19 cellular contexts compared by ENCODE assay signal in genomic region chr6:160055378-160055777, GRCh38.
DNase-seq lines count a peak whose midpoint lies in the region; ATAC-seq and TF ChIP-seq lines count a peak whose summit lies in the region.
"Had no signal": no experiment of that assay in that cellular context is flagged by ENCODE, and none has a peak within 500 bp of the region (broad histone marks: within the 10 kb centered on the region; RNA-seq: fewer than 3 reads in every experiment).

No MANE protein-coding gene starts in this region.

- no peak for ATAC-seq in activated T-cell treated with anti-CD3 and anti-CD28 coated beads, Interleukin-2, amount 50 U/mL, for 4 hours
- no peak for ATAC-seq in GM21360 (IDR thresholded peaks at IDR 0.05; ENCODE audit: unreplicated experiment)
- ATAC-seq: A549, K562 had no signal

- peaks cover 14% of the 10 kb centered on the region for H3K4me1 Mint-ChIP-seq in activated T-cell treated with anti-CD3 and anti-CD28 coated beads, Interleukin-2, amount 50 U/mL, for 24 hours (ENCODE audit: low read depth)
- peaks cover 14% of the 10 kb centered on the region for H3K4me1 Mint-ChIP-seq in activated T-cell treated with anti-CD3 and anti-CD28 coated beads, Interleukin-2, amount 50 U/mL, for 4 hours (ENCODE audit: low read depth)

- H3K4me1 ChIP-seq in uterus (no peaks in the 10 kb centered on the region), Karpas-422 (ENCODE audit: low read length) (no peaks in the 10 kb centered on the region)
- H3K4me1 ChIP-seq: A549 had no signal

- H3K9me3 ChIP-seq in uterus (no peaks in the 10 kb centered on the region), Karpas-422 (ENCODE audit: low read length) (no peaks in the 10 kb centered on the region)
- H3K9me3 ChIP-seq: A549, Peyer's patch had no signal

- no peak for TF ChIP-seq POLR2A in uterus (IDR thresholded peaks at IDR 0.05)

- peaks cover 97% of the 10 kb centered on the region for H3K36me3 Mint-ChIP-seq in activated T-cell treated with anti-CD3 and anti-CD28 coated beads, Interleukin-2, amount 50 U/mL, for 24 hours (ENCODE audit: low read depth)
- H3K36me3 Mint-ChIP-seq in activated T-cell treated with anti-CD3 and anti-CD28 coated beads, Interleukin-2, amount 50 U/mL, for 4 hours (ENCODE audit: insufficient read depth) = peaks cover 55% of the 10 kb centered on the region

- H3K4me3 ChIP-seq in uterus (no peak overlapping the region), Karpas-422 (ENCODE audit: low read length) (no peak overlapping the region)
- H3K4me3 ChIP-seq: A549, GM23248, K562, Peyer's patch had no signal

- CTCF ChIA-PET in RWPE1 (lab: Yijun Ruan, JAX) = interaction anchor here (1.1 kb wide), 1 partner anchor 33 kb away, joined by 3 read pairs; no protein-coding TSS in a partner anchor

- H3K9me2 ChIP-seq in Karpas-422 (replicated peaks; ENCODE audit: insufficient read depth, low read length) = no peaks in the 10 kb centered on the region

- no peaks in the 10 kb centered on the region for H3K27me3 ChIP-seq in uterus
- no peaks in the 10 kb centered on the region for H3K27me3 ChIP-seq in Karpas-422 (ENCODE audit: low read length)
- H3K27me3 ChIP-seq: Peyer's patch had no signal

- no peak overlapping the region for H3K4me3 Mint-ChIP-seq in activated T-cell treated with anti-CD3 and anti-CD28 coated beads, Interleukin-2, amount 50 U/mL, for 24 hours
- H3K4me3 Mint-ChIP-seq in activated T-cell treated with anti-CD3 and anti-CD28 coated beads, Interleukin-2, amount 50 U/mL, for 4 hours = no peak overlapping the region

- intact Hi-C loops in uterus (cut with DNase I; ENCODE audit: low total_unique reads) = no loop called here

- H3K36me3 ChIP-seq in uterus = no peaks in the 10 kb centered on the region
- H3K36me3 ChIP-seq in Karpas-422 (ENCODE audit: insufficient read depth, low read length) = no peaks in the 10 kb centered on the region

- H3K4me2 ChIP-seq in Karpas-422 (ENCODE audit: low read depth, low read length, poor library complexity, severe bottlenecking) = no peak overlapping the region
- H3K4me2 ChIP-seq: A549 had no signal

- H2AFZ ChIP-seq in Karpas-422 (ENCODE audit: low read length) = no peak overlapping the region
- H2AFZ ChIP-seq: GM23248 had no signal

- H3K79me2 ChIP-seq in Karpas-422 (ENCODE audit: low read length) = no peaks in the 10 kb centered on the region

- no peaks in the 10 kb centered on the region for H3K27me3 Mint-ChIP-seq in activated T-cell treated with anti-CD3 and anti-CD28 coated beads, Interleukin-2, amount 50 U/mL, for 24 hours
- no peaks in the 10 kb centered on the region for H3K27me3 Mint-ChIP-seq in activated T-cell treated with anti-CD3 and anti-CD28 coated beads, Interleukin-2, amount 50 U/mL, for 4 hours (ENCODE audit: low read depth)

- peak overlapping the region; percentile 17; the same call in 1 of the 2 replicates for H3K27ac ChIP-seq in RWPE1
- H3K27ac ChIP-seq in uterus = peak overlapping the region; percentile 60 to 64
- no peak overlapping the region for H3K27ac ChIP-seq in Karpas-422 (ENCODE audit: low read length)
- H3K27ac ChIP-seq: A549, C4-2B, GM23248, Peyer's patch had no signal

- no peak for DNase-seq in activated T-cell treated with anti-CD3 and anti-CD28 coated beads, Interleukin-2, amount 50 U/mL, for 24 hours
- no peak for DNase-seq in activated T-cell treated with anti-CD3 and anti-CD28 coated beads, Interleukin-2, amount 50 U/mL, for 4 hours
- peak; percentile 88 for DNase-seq in NCI-H2029 treated with DMSO at 0.1 percent for 48 hours (lab: John Stamatoyannopoulos, UW)
- no peak for DNase-seq in RWPE1 (ENCODE audit: low spot score)
- no peak for DNase-seq in uterus
- DNase-seq in Karpas-422 = no peak
- DNase-seq in stimulated activated naive CD4-positive, alpha-beta T cell (lab: John Stamatoyannopoulos, UW) = no peak
- DNase-seq: COR-L47, GF-D8, GM23248, NCI-H1694, NCI-H2227 treated with DMSO at 0.1 percent for 48 hours, NCI-H774, Peyer's patch, SHP77 treated with DMSO at 0.1 percent for 48 hours had no signal

- POLR2A ChIA-PET in RWPE1 (lab: Yijun Ruan, JAX; ENCODE audit: low non-redundant PET) = no interaction called here

- TF ChIP-seq CTCF in RWPE1 (conservative IDR thresholded peaks at IDR 0.05; ENCODE audit: low read depth) (no peak), uterus (IDR thresholded peaks at IDR 0.05) (no peak)

- H3K9ac ChIP-seq in Karpas-422 (ENCODE audit: low read length) = no peak overlapping the region
- H3K9ac ChIP-seq: GM23248 had no signal

- peak overlapping the region; percentile 58 for H3K27ac Mint-ChIP-seq in activated T-cell treated with anti-CD3 and anti-CD28 coated beads, Interleukin-2, amount 50 U/mL, for 24 hours

- H3K9me3 Mint-ChIP-seq in activated T-cell treated with anti-CD3 and anti-CD28 coated beads, Interleukin-2, amount 50 U/mL, for 24 hours = no peaks in the 10 kb centered on the region
- no peaks in the 10 kb centered on the region for H3K9me3 Mint-ChIP-seq in activated T-cell treated with anti-CD3 and anti-CD28 coated beads, Interleukin-2, amount 50 U/mL, for 4 hours

- H4K20me1 ChIP-seq in Karpas-422 (ENCODE audit: insufficient read depth, low read depth, low read length) = no peaks in the 10 kb centered on the region
